1 cellular context compared by ENCODE assay signal in genomic region chr11:66907751-66908173, GRCh38.
TF ChIP-seq lines count a peak whose summit lies in the region.

No MANE protein-coding gene starts in this region.

TF ChIP-seq in HepG2, 621 proteins besides CTCF, POLR2A, EP300 and RAD21 (continued from another document and continues in another):
- TF ChIP-seq RERE (CRISPR knock-in tag; IDR thresholded peaks at IDR 0.05; ENCODE audit: low read depth) (0 out of 2 replicates have a peak, but pooled peaks have one; percentile 55), RAD51 (IDR thresholded peaks at IDR 0.05; ENCODE audit: borderline replicate concordance) (no peak), RELA (CRISPR knock-in tag; IDR thresholded peaks at IDR 0.05) (no peak), ZNF24 (IDR thresholded peaks at IDR 0.05) (no peak), ZNF546 (CRISPR knock-in tag; conservative IDR thresholded peaks at IDR 0.05) (no peak), MTF1 (CRISPR knock-in tag; IDR thresholded peaks at IDR 0.05) (no peak), CBFB (CRISPR knock-in tag; IDR thresholded peaks at IDR 0.05) (no peak), GABPB1 (CRISPR knock-in tag; IDR thresholded peaks at IDR 0.05) (no peak), ZNF274 (CRISPR knock-in tag; IDR thresholded peaks at IDR 0.05) (no peak), ZNF510 (CRISPR knock-in tag; IDR thresholded peaks at IDR 0.05; ENCODE audit: low read depth) (no peak), MIXL1 (CRISPR knock-in tag; IDR thresholded peaks at IDR 0.05) (peak; percentile 78; the same call in 1 of the 2 replicates), AKNA (CRISPR knock-in tag; IDR thresholded peaks at IDR 0.05; ENCODE audit: borderline replicate concordance) (no peak), GLI4 (CRISPR knock-in tag; IDR thresholded peaks at IDR 0.05; ENCODE audit: borderline replicate concordance) (no peak), ZNF678 (CRISPR knock-in tag; IDR thresholded peaks at IDR 0.05) (no peak), ZBTB2 (CRISPR knock-in tag; IDR thresholded peaks at IDR 0.05; ENCODE audit: low read depth) (no peak), EED (CRISPR knock-in tag; IDR thresholded peaks at IDR 0.05) (no peak), TP53 (CRISPR knock-in tag; conservative IDR thresholded peaks at IDR 0.05) (no peak), ZBTB49 (CRISPR knock-in tag; IDR thresholded peaks at IDR 0.05; ENCODE audit: borderline replicate concordance) (no peak), TFE3 (CRISPR knock-in tag; IDR thresholded peaks at IDR 0.05) (peak; percentile 32; the same call in 1 of the 2 replicates), ESRRA (CRISPR knock-in tag; IDR thresholded peaks at IDR 0.05; ENCODE audit: low read depth) (no peak; the same call in 1 of the 2 replicates), ZMYM4 (CRISPR knock-in tag; IDR thresholded peaks at IDR 0.05) (peak; percentile 39; the same call in 1 of the 2 replicates), RBM22 (optimal IDR thresholded peaks at IDR 0.05; ENCODE audit: low read length) (no peak), FOXA3 (CRISPR knock-in tag; IDR thresholded peaks at IDR 0.05) (peak; percentile 46), HMGA1 (CRISPR knock-in tag; conservative IDR thresholded peaks at IDR 0.05) (no peak), ZNF292 (CRISPR knock-in tag; IDR thresholded peaks at IDR 0.05; ENCODE audit: borderline replicate concordance, low read depth) (0 out of 2 replicates have a peak, but pooled peaks have one; percentile 21), ZNF12 (CRISPR knock-in tag; IDR thresholded peaks at IDR 0.05) (no peak), ZFP1 (CRISPR knock-in tag; IDR thresholded peaks at IDR 0.05) (0 out of 2 replicates have a peak, but pooled peaks have one; percentile 23), HCFC1 (IDR thresholded peaks at IDR 0.05; ENCODE audit: low read depth, low read length) (no peak), TBP (CRISPR knock-in tag; IDR thresholded peaks at IDR 0.05) (no peak), IKZF4 (CRISPR knock-in tag; IDR thresholded peaks at IDR 0.05; ENCODE audit: borderline replicate concordance, low read depth, not compliant biosample characterization) (no peak), ZFX (CRISPR knock-in tag; IDR thresholded peaks at IDR 0.05; ENCODE audit: low read depth) (peak; percentile 64), ZFP91 (CRISPR knock-in tag; IDR thresholded peaks at IDR 0.05; ENCODE audit: borderline replicate concordance) (peak; percentile 5; the same call in 1 of the 2 replicates), NR3C1 (CRISPR knock-in tag; IDR thresholded peaks at IDR 0.05) (no peak), ZHX1 (CRISPR knock-in tag; IDR thresholded peaks at IDR 0.05; ENCODE audit: low read depth) (no peak), MTF2 (CRISPR knock-in tag; IDR thresholded peaks at IDR 0.05; ENCODE audit: borderline replicate concordance) (no peak), DZIP1 (CRISPR knock-in tag; IDR thresholded peaks at IDR 0.05) (no peak), ZNF589 (CRISPR knock-in tag; conservative IDR thresholded peaks at IDR 0.05) (no peak)
